ENCODE assay signal across 11 cellular contexts in genomic region chr11:62548545-62549335, GRCh38. TPM values are rescaled to one million over a fixed set of nuclear protein-coding genes. Genes with fewer than 3 reads are reported as not detected.
A peak's percentile ranks its signal among the peaks of the same experiment; 100 is the strongest.
DNase-seq lines count a peak whose midpoint lies in the region; ATAC-seq and TF ChIP-seq lines count a peak whose summit lies in the region.
"Had no signal": no experiment of that assay in that cellular context is flagged by ENCODE, and none has a peak within 500 bp of the region (broad histone marks: within the 10 kb centered on the region; RNA-seq: fewer than 3 reads in every experiment).

No MANE protein-coding gene starts in this region.

- no peak for TF ChIP-seq POLR2A in gastrocnemius medialis (IDR thresholded peaks at IDR 0.05)

- no peaks in the 10 kb centered on the region for H3K36me3 ChIP-seq in CD4-positive, CD25-positive, alpha-beta regulatory T cell (ENCODE audit: control insufficient read depth, insufficient read depth, low read length)
- H3K36me3 ChIP-seq in hepatocyte (replicated peaks; ENCODE audit: insufficient read depth, low read depth) (no peaks in the 10 kb centered on the region), gastrocnemius medialis (no peaks in the 10 kb centered on the region)

- intact Hi-C loops in gastrocnemius medialis (cut with DNase I; ENCODE audit: low total_unique reads), result loop anchor here (5.0 kb wide), 1 partner anchor 294 kb away; no protein-coding TSS in a partner anchor

- peaks cover 7 to 77% (median 45%) of the 10 kb centered on the region in 4 donors for H3K4me1 Mint-ChIP-seq in CD4-positive, CD25-positive, alpha-beta regulatory T cell

- no peak for TF ChIP-seq CTCF in hepatocyte (IDR thresholded peaks at IDR 0.05; ENCODE audit: poor library complexity)
- TF ChIP-seq CTCF in gastrocnemius medialis (IDR thresholded peaks at IDR 0.05 in 4 of 5, conservative IDR thresholded peaks at IDR 0.05 in 1 of 5), result no peak
- TF ChIP-seq CTCF in omental fat pad (IDR thresholded peaks at IDR 0.05), result no peak

- H3K9me3 Mint-ChIP-seq in CD4-positive, CD25-positive, alpha-beta regulatory T cell, result peaks cover 0 to 4% (median 0%) of the 10 kb centered on the region in 7 donors

- peaks cover 28% of the 10 kb centered on the region for H3K79me2 ChIP-seq in hepatocyte

- no peak overlapping the region for H3K4me3 ChIP-seq in CD4-positive, CD25-positive, alpha-beta regulatory T cell (ENCODE audit: low read depth, low read length)
- no peak overlapping the region for H3K4me3 ChIP-seq in hepatocyte
- H3K4me3 ChIP-seq in gastrocnemius medialis, result peak overlapping the region in 2 of 4 donors; percentile 94 to 95
- H3K4me3 ChIP-seq: SK-N-MC had no signal

- peak overlapping the region; percentile 43 to 99 (median 84) for H3K27ac Mint-ChIP-seq in CD4-positive, CD25-positive, alpha-beta regulatory T cell

- H3K27me3 ChIP-seq in CD4-positive, CD25-positive, alpha-beta regulatory T cell (ENCODE audit: control insufficient read depth, insufficient read depth, low read length), result no peaks in the 10 kb centered on the region
- H3K27me3 ChIP-seq in hepatocyte (no peaks in the 10 kb centered on the region), gastrocnemius medialis (no peaks in the 10 kb centered on the region)

- in situ Hi-C loops in gastrocnemius medialis (cut with MboI; ENCODE audit: low sequenced_read_pairs in 4 of 4), result loop anchor here in 1 of 4 donors (25.0 kb wide), 1 partner anchor 136 kb away; the partner anchor contains the start of gene SCGB1A1

- ATAC-seq in CD4-positive, CD25-positive, alpha-beta regulatory T cell (ENCODE audit: low read depth in 2 of 2), result no peak
- ATAC-seq in SK-N-SH treated with all-trans-retinoic acid at 6 μM for 48 hours (no peak), gastrocnemius medialis (no peak), GM18520 (IDR thresholded peaks at IDR 0.05; ENCODE audit: unreplicated experiment) (no peak), omental fat pad (ENCODE audit: low FRiP score) (no peak)

- no peaks in the 10 kb centered on the region for H3K36me3 Mint-ChIP-seq in CD4-positive, CD25-positive, alpha-beta regulatory T cell

- no peak overlapping the region for H3K27ac ChIP-seq in CD4-positive, CD25-positive, alpha-beta regulatory T cell (ENCODE audit: insufficient read depth, low read length, poor library complexity, severe bottlenecking)
- H3K27ac ChIP-seq in hepatocyte, result peak overlapping the region; percentile 99
- peak overlapping the region; percentile 97 to 100 (median 100) for H3K27ac ChIP-seq in gastrocnemius medialis
- no peak overlapping the region for H3K27ac ChIP-seq in substantia nigra (ENCODE audit: low read depth, low read length, poor library complexity, severe bottlenecking)
- H3K27ac ChIP-seq: SK-N-MC had no signal

- WGBS in hepatocyte (ENCODE audit: low lambda C conversion rate, missing lambda C conversion rate), result 68% methylated on average over 17 of the region's 17 CpGs

- no peak for DNase-seq in CD4-positive, CD25-positive, alpha-beta regulatory T cell
- DNase-seq in hepatocyte (ENCODE audit: low spot score) (peak; percentile 61), gastrocnemius medialis (no peak), substantia nigra (lab: John Stamatoyannopoulos, UW) (no peak), omental fat pad (ENCODE audit: low spot score) (no peak)
- no peak for DNase-seq in activated naive CD4-positive, alpha-beta T cell treated with Interleukin-2 at 50 U/mL for 16 hours
- DNase-seq: erythroblast, Kasumi-1 had no signal

- H3K4me2 ChIP-seq in hepatocyte, result peak overlapping the region; percentile 95

- H4K20me1 ChIP-seq in hepatocyte (ENCODE audit: insufficient read depth, poor library complexity, severe bottlenecking), result peaks cover 14% of the 10 kb centered on the region

- H3K27me3 Mint-ChIP-seq in CD4-positive, CD25-positive, alpha-beta regulatory T cell, result peaks cover 6% of the 10 kb centered on the region

- peak overlapping the region in 3 of 4 donors; percentile 91 to 99 (median 98) for H3K4me3 Mint-ChIP-seq in CD4-positive, CD25-positive, alpha-beta regulatory T cell

- H3K9me2 ChIP-seq in hepatocyte (replicated peaks; ENCODE audit: insufficient read depth), result no peaks in the 10 kb centered on the region

- H3K9me3 ChIP-seq in CD4-positive, CD25-positive, alpha-beta regulatory T cell (ENCODE audit: control insufficient read depth in 2 of 2, low read length in 2 of 2), result no peaks in the 10 kb centered on the region
- H3K9me3 ChIP-seq in hepatocyte (ENCODE audit: low read depth) (no peaks in the 10 kb centered on the region), gastrocnemius medialis (no peaks in the 10 kb centered on the region)

- H2AFZ ChIP-seq in hepatocyte, result no peak overlapping the region

- H3K4me1 ChIP-seq in CD4-positive, CD25-positive, alpha-beta regulatory T cell (ENCODE audit: control insufficient read depth, insufficient read depth, low read length, poor library complexity, severe bottlenecking), result peaks cover 62% of the 10 kb centered on the region
- H3K4me1 ChIP-seq in hepatocyte (ENCODE audit: insufficient read depth), result peaks cover 60% of the 10 kb centered on the region
- peaks cover 63 to 69% of the 10 kb centered on the region in 2 donors for H3K4me1 ChIP-seq in gastrocnemius medialis

TF ChIP-seq in SK-N-SH treated with all-trans-retinoic acid at 6 μM for 48 hours, 23 proteins besides CTCF, POLR2A, EP300 and RAD21:
- no peak for TF ChIP-seq CSDC2 (CRISPR knock-in tag; IDR thresholded peaks at IDR 0.05)
- no peak for TF ChIP-seq ZC3H10 (CRISPR knock-in tag; IDR thresholded peaks at IDR 0.05)
- no peak for TF ChIP-seq ZFP3 (CRISPR knock-in tag; IDR thresholded peaks at IDR 0.05)
- peak; percentile 43; the same call in 1 of the 2 replicates for TF ChIP-seq PATZ1 (CRISPR knock-in tag; IDR thresholded peaks at IDR 0.05; ENCODE audit: borderline replicate concordance)
TF ChIP-seq in SK-N-SH treated with all-trans-retinoic acid at 6 μM for 48 hours: peak in this region for 1.

RNA-seq across cellular contexts. Expression of gene AHNAK, which starts 2.1 kb away (rescaled TPM):
- total RNA-seq in CD4-positive, CD25-positive, alpha-beta regulatory T cell, result 852 TPM
- 10 to 100 TPM; 22.3 to 59.3 (median 39.5) TPM for polyA plus RNA-seq in CD4-positive, CD25-positive, alpha-beta regulatory T cell
- total RNA-seq in hepatocyte (218 and 237 TPM in 2 replicates), gastrocnemius medialis (1,000 to 10,000 TPM in 1 of 4 donors, 100 to 1,000 TPM in 3; 374 to 1,261 (median 571) TPM), omental fat pad (1,000 to 10,000 TPM in 3 of 4 donors, 100 to 1,000 TPM in 1; 874 to 1,336 (median 1,047) TPM)
- 38.0 and 47.6 TPM in 2 replicates for polyA plus RNA-seq in hepatocyte

RNA-seq across cellular contexts. Expression of gene EEF1G, which starts 25.0 kb away (rescaled TPM):
- 1,198 TPM for total RNA-seq in CD4-positive, CD25-positive, alpha-beta regulatory T cell
- 1,000 to 10,000 TPM in 3 of 4 donors, 100 to 1,000 TPM in 1; 775 to 1,680 (median 1,413) TPM for polyA plus RNA-seq in CD4-positive, CD25-positive, alpha-beta regulatory T cell
- total RNA-seq in hepatocyte, result 1,612 and 1,634 TPM in 2 replicates
- polyA plus RNA-seq in hepatocyte, result 501 and 526 TPM in 2 replicates
- 1,000 to 10,000 TPM; 1,797 to 2,946 (median 1,897) TPM for total RNA-seq in gastrocnemius medialis
- 1,000 to 10,000 TPM; 1,194 to 1,561 (median 1,267) TPM for total RNA-seq in omental fat pad

RNA-seq across cellular contexts. Expression of gene TUT1, which starts 42.6 kb away (rescaled TPM):
- 22.0 TPM for total RNA-seq in CD4-positive, CD25-positive, alpha-beta regulatory T cell
- polyA plus RNA-seq in CD4-positive, CD25-positive, alpha-beta regulatory T cell, result 10 to 100 TPM in 3 of 4 donors, 1 to 10 TPM in 1; 6.5 to 11.9 (median 10.9) TPM
- 6.7 and 11.7 TPM in 2 replicates for total RNA-seq in hepatocyte
- 14.2 and 16.5 TPM in 2 replicates for polyA plus RNA-seq in hepatocyte
- total RNA-seq in gastrocnemius medialis, result 10 to 100 TPM in 3 of 4 donors, 1 to 10 TPM in 1; 7.8 to 15.7 (median 11.7) TPM
- 10 to 100 TPM in 3 of 4 donors, 1 to 10 TPM in 1; 7.9 to 11.0 (median 10.5) TPM for total RNA-seq in omental fat pad

RNA-seq across cellular contexts. Expression of gene MTA2, which starts 52.9 kb away (rescaled TPM):
- total RNA-seq in CD4-positive, CD25-positive, alpha-beta regulatory T cell, result 172 TPM
- 10 to 100 TPM; 30.3 to 38.6 (median 33.9) TPM for polyA plus RNA-seq in CD4-positive, CD25-positive, alpha-beta regulatory T cell
- total RNA-seq in hepatocyte (46.8 and 53.1 TPM in 2 replicates), gastrocnemius medialis (10 to 100 TPM; 28.0 to 47.1 (median 31.7) TPM), omental fat pad (100 to 1,000 TPM in 2 of 4 donors, 10 to 100 TPM in 2; 77.1 to 172 (median 89.6) TPM)
- 17.1 and 25.6 TPM in 2 replicates for polyA plus RNA-seq in hepatocyte

Comparison
In these comparisons a context has a peak if more than half of its experiments do, and no peak if none do; other contexts are left out.
1. H3K27ac ChIP-seq: peak in hepatocyte (single experiment) and gastrocnemius medialis (4 of 4); none in CD4-positive, CD25-positive, alpha-beta regulatory T cell (single experiment) and substantia nigra (single experiment).